8 cellular contexts compared by ENCODE assay signal in the genomic region with DNA sequence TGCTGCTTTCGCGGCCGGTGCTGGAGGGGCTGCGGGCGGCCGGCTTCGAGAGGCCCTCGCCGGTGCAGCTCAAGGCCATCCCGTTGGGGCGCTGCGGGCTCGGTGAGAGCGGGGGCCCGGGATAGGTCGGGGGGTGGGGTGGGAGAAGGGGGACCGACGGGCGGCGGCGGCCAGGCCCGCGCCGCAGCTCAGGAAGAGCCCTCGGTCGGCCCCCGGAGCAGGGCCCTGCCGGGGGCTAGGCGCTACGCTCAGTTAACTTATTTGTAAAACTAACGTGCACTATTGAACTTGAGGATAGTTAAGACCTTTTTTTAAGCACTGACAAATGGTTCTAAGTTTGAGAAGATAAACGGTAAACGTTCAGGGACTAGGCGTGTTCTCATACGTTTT. TPM values are rescaled to one million over a fixed set of nuclear protein-coding genes. Genes with fewer than 3 reads are reported as not detected.
DNase-seq lines count a peak whose midpoint lies in the region; ATAC-seq and TF ChIP-seq lines count a peak whose summit lies in the region.

No MANE protein-coding gene starts in this region.

- peak overlapping the region; percentile 82 for H3K4me3 ChIP-seq in GM12864 (ENCODE audit: low read depth, low read length)
- H3K4me3 ChIP-seq in iPS-18a (ENCODE audit: low read length), result peak overlapping the region; percentile 93
- H3K4me3 ChIP-seq in subcutaneous abdominal adipose tissue (ENCODE audit: low read depth in 1 of 5, low read length in 5 of 5), result peak overlapping the region; percentile 70 to 89 (median 86)

- DNase-seq in GM12864 (ENCODE audit: low read depth) (no peak), hepatic stellate cell (ENCODE audit: low spot score) (no peak), amniotic stem cell (lab: John Stamatoyannopoulos, UW) (no peak)
- DNase-seq in activated T-helper 2 cell treated with anti-CD3 and anti-CD28 coated beads, Interferon-gamma antibody, Interleukin-2, Interleukin-4, amounts not matched to agents 10 μg/mL and 5 μg/mL and 100 μg/mL, durations not matched to agents 14 hours and 24 hours and 36 hours (ENCODE audit: low spot score), result no peak
- no peak for DNase-seq in activated CD4-positive, CD25-positive, alpha-beta regulatory T cell (lab: John Stamatoyannopoulos, UW)

- ATAC-seq in HG03025 (IDR thresholded peaks at IDR 0.05; ENCODE audit: low FRiP score, unreplicated experiment), result peak; percentile 10

- H3K9ac ChIP-seq in iPS-18a (ENCODE audit: low read length) (peak overlapping the region; percentile 96), subcutaneous abdominal adipose tissue (ENCODE audit: low read length in 5 of 5) (peak overlapping the region; percentile 85 to 93 (median 90))

- H3K4me3 Mint-ChIP-seq in activated T-helper 2 cell treated with anti-CD3 and anti-CD28 coated beads, Interferon-gamma antibody, Interleukin-2, Interleukin-4, amounts not matched to agents 10 μg/mL and 5 μg/mL and 100 μg/mL, durations not matched to agents 14 hours and 24 hours and 36 hours (ENCODE audit: low read depth), result peak overlapping the region; percentile 87

- no peak for TF ChIP-seq CTCF in GM12864 (IDR thresholded peaks at IDR 0.05; ENCODE audit: low read depth, low read length, missing control alignments)

- intact Hi-C loops in activated T-helper 2 cell treated with anti-CD3 and anti-CD28 coated beads, Interferon-gamma antibody, Interleukin-2, Interleukin-4, amounts not matched to agents 10 μg/mL and 5 μg/mL and 100 μg/mL, durations not matched to agents 14 hours and 24 hours and 36 hours (cut with micrococcal nuclease), result loop anchor here (5.0 kb wide), 2 partner anchors 39 to 554 kb away; partner anchors contain the start of gene DENND2D

- no peaks in the 10 kb centered on the region for H3K9me3 ChIP-seq in iPS-18a (ENCODE audit: control insufficient read depth, low read depth, low read length)
- no peaks in the 10 kb centered on the region for H3K9me3 ChIP-seq in subcutaneous abdominal adipose tissue (ENCODE audit: control insufficient read depth in 5 of 5, low read length in 5 of 5)

- H3K4me1 ChIP-seq in iPS-18a (ENCODE audit: control insufficient read depth, low read depth, low read length) (peaks cover 10% of the 10 kb centered on the region), subcutaneous abdominal adipose tissue (ENCODE audit: control insufficient read depth in 5 of 5, insufficient read depth in 5 of 5, low read length in 5 of 5) (peaks cover 0 to 26% (median 21%) of the 10 kb centered on the region in 5 donors)

- H3K27me3 Mint-ChIP-seq in activated T-helper 2 cell treated with anti-CD3 and anti-CD28 coated beads, Interferon-gamma antibody, Interleukin-2, Interleukin-4, amounts not matched to agents 10 μg/mL and 5 μg/mL and 100 μg/mL, durations not matched to agents 14 hours and 24 hours and 36 hours (ENCODE audit: low read depth), result no peaks in the 10 kb centered on the region

- H3K36me3 Mint-ChIP-seq in activated T-helper 2 cell treated with anti-CD3 and anti-CD28 coated beads, Interferon-gamma antibody, Interleukin-2, Interleukin-4, amounts not matched to agents 10 μg/mL and 5 μg/mL and 100 μg/mL, durations not matched to agents 14 hours and 24 hours and 36 hours (ENCODE audit: low read depth), result peaks cover 38% of the 10 kb centered on the region

- H3K36me3 ChIP-seq in iPS-18a (ENCODE audit: control insufficient read depth, low read depth, low read length), result peaks cover 22% of the 10 kb centered on the region
- H3K36me3 ChIP-seq in subcutaneous abdominal adipose tissue (ENCODE audit: control insufficient read depth in 5 of 5, insufficient read depth in 5 of 5, low read length in 5 of 5), result peaks cover 11 to 21% (median 18%) of the 10 kb centered on the region in 5 donors

- H3K4me1 Mint-ChIP-seq in activated T-helper 2 cell treated with anti-CD3 and anti-CD28 coated beads, Interferon-gamma antibody, Interleukin-2, Interleukin-4, amounts not matched to agents 10 μg/mL and 5 μg/mL and 100 μg/mL, durations not matched to agents 14 hours and 24 hours and 36 hours (ENCODE audit: low read depth), result peaks cover 49% of the 10 kb centered on the region

- no peaks in the 10 kb centered on the region for H3K9me3 Mint-ChIP-seq in activated T-helper 2 cell treated with anti-CD3 and anti-CD28 coated beads, Interferon-gamma antibody, Interleukin-2, Interleukin-4, amounts not matched to agents 10 μg/mL and 5 μg/mL and 100 μg/mL, durations not matched to agents 14 hours and 24 hours and 36 hours

- H3K27ac ChIP-seq in iPS-18a (ENCODE audit: low read length), result peak overlapping the region; percentile 94
- H3K27ac ChIP-seq in subcutaneous abdominal adipose tissue (ENCODE audit: low read depth, low read length), result peak overlapping the region; percentile 90

- H3K27me3 ChIP-seq in iPS-18a (ENCODE audit: control insufficient read depth, insufficient read depth, low read length), result no peaks in the 10 kb centered on the region
- no peaks in the 10 kb centered on the region for H3K27me3 ChIP-seq in subcutaneous abdominal adipose tissue (ENCODE audit: control insufficient read depth in 5 of 5, insufficient read depth in 4 of 5, low read length in 5 of 5)

- H3K27ac Mint-ChIP-seq in activated T-helper 2 cell treated with anti-CD3 and anti-CD28 coated beads, Interferon-gamma antibody, Interleukin-2, Interleukin-4, amounts not matched to agents 10 μg/mL and 5 μg/mL and 100 μg/mL, durations not matched to agents 14 hours and 24 hours and 36 hours, result peak overlapping the region; percentile 98

RNA-seq across cellular contexts. Expression of gene DDX20, which starts 0.4 kb away (rescaled TPM):
- total RNA-seq in activated T-helper 2 cell treated with anti-CD3 and anti-CD28 coated beads, Interferon-gamma antibody, Interleukin-2, Interleukin-4, amounts not matched to agents 10 μg/mL and 5 μg/mL and 100 μg/mL, durations not matched to agents 14 hours and 24 hours and 36 hours, result 18.6 and 20.0 TPM in 2 replicates

RNA-seq across cellular contexts. Expression of gene INKA2, which starts 16.9 kb away (rescaled TPM):
- 0.43 and 2.2 TPM in 2 replicates for total RNA-seq in activated T-helper 2 cell treated with anti-CD3 and anti-CD28 coated beads, Interferon-gamma antibody, Interleukin-2, Interleukin-4, amounts not matched to agents 10 μg/mL and 5 μg/mL and 100 μg/mL, durations not matched to agents 14 hours and 24 hours and 36 hours
